In the genomic region with DNA sequence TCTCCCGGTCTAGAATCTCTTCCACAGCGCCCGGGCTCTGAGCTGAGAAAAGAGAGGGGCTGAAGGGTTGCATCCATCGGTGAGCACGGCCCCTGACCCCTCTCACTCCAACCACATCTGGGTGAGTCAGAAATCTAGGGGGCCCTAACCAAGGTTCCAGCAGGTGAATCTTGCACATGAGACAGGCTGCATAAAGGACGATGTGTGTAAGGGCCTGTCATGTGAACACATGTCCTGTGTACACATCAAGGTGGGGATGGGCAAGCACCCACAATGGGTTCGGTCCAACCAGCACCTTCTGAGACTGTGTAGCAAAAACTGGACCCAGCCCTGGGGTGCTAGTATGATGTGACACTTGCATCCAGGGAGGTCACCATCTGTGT, we compare ENCODE assay signal across 7 cellular contexts. TPM values are rescaled to one million over a fixed set of nuclear protein-coding genes. Genes with fewer than 3 reads are reported as not detected.
DNase-seq lines count a peak whose midpoint lies in the region; ATAC-seq lines count a peak whose summit lies in the region.

No MANE protein-coding gene starts in this region.

- H3K27ac ChIP-seq in HUES6 (ENCODE audit: low read depth, low read length), result no peak overlapping the region

- H3K36me3 Mint-ChIP-seq in activated naive CD4-positive, alpha-beta T cell treated with anti-CD3 and anti-CD28 coated beads, Interleukin-2, amount 50 U/mL, for 72 hours, result peaks cover 41 to 44% of the 10 kb centered on the region in 2 donors
- peaks cover 0 to 11% (median 0%) of the 10 kb centered on the region in 3 donors for H3K36me3 Mint-ChIP-seq in immature natural killer cell

- H3K4me3 ChIP-seq in HUES6 (ENCODE audit: low read depth, low read length), result peak overlapping the region; percentile 92

- H3K27me3 Mint-ChIP-seq in immature natural killer cell (ENCODE audit: low read depth in 3 of 3), result peaks cover 17 to 26% (median 21%) of the 10 kb centered on the region in 3 donors
- H3K27me3 Mint-ChIP-seq in stimulated activated naive CD8-positive, alpha-beta T cell treated with anti-CD3 and anti-CD28 coated beads, Interleukin-15, amount 100 ng/mL, for 72 hours, result no peaks in the 10 kb centered on the region

- peaks cover 47% of the 10 kb centered on the region for H3K36me3 ChIP-seq in HUES6 (ENCODE audit: control insufficient read depth, insufficient read depth, low read length)

- no peaks in the 10 kb centered on the region for H3K9me3 ChIP-seq in HUES6 (ENCODE audit: control insufficient read depth, insufficient read depth, low read depth, low read length)

- H3K4me1 Mint-ChIP-seq in immature natural killer cell, result peaks cover 41 to 56% of the 10 kb centered on the region in 2 donors
- peaks cover 76% of the 10 kb centered on the region for H3K4me1 Mint-ChIP-seq in stimulated activated naive CD8-positive, alpha-beta T cell treated with anti-CD3 and anti-CD28 coated beads, Interleukin-15, amount 100 ng/mL, for 72 hours

- peak overlapping the region; percentile 92 for H3K9ac ChIP-seq in HUES6 (ENCODE audit: low read length)

- ATAC-seq in activated naive CD4-positive, alpha-beta T cell treated with anti-CD3 and anti-CD28 coated beads, Interleukin-2, amount 50 U/mL, for 72 hours, result no peak
- no peak for ATAC-seq in stimulated activated naive CD8-positive, alpha-beta T cell treated with anti-CD3 and anti-CD28 coated beads, Interleukin-15, amount 100 ng/mL, for 72 hours
- no peak for ATAC-seq in GM21825 (IDR thresholded peaks at IDR 0.05; ENCODE audit: unreplicated experiment)

- no peaks in the 10 kb centered on the region for H3K27me3 ChIP-seq in HUES6 (ENCODE audit: control insufficient read depth, insufficient read depth, low read length)

- peak overlapping the region; percentile 99 to 100 for H3K27ac Mint-ChIP-seq in activated naive CD4-positive, alpha-beta T cell treated with anti-CD3 and anti-CD28 coated beads, Interleukin-2, amount 50 U/mL, for 72 hours
- peak overlapping the region; percentile 91 to 100 (median 98) for H3K27ac Mint-ChIP-seq in immature natural killer cell
- H3K27ac Mint-ChIP-seq in stimulated activated naive CD8-positive, alpha-beta T cell treated with anti-CD3 and anti-CD28 coated beads, Interleukin-15, amount 100 ng/mL, for 72 hours, result peak overlapping the region in 1 of 2 donors; percentile 97

- H3K9me3 Mint-ChIP-seq in activated naive CD4-positive, alpha-beta T cell treated with anti-CD3 and anti-CD28 coated beads, Interleukin-2, amount 50 U/mL, for 72 hours, result no peaks in the 10 kb centered on the region
- H3K9me3 Mint-ChIP-seq in immature natural killer cell, result no peaks in the 10 kb centered on the region
- H3K9me3 Mint-ChIP-seq in stimulated activated naive CD8-positive, alpha-beta T cell treated with anti-CD3 and anti-CD28 coated beads, Interleukin-15, amount 100 ng/mL, for 72 hours, result no peaks in the 10 kb centered on the region

- H3K4me3 Mint-ChIP-seq in immature natural killer cell, result peak overlapping the region; percentile 93 to 99 (median 97)
- peak overlapping the region; percentile 91 to 94 for H3K4me3 Mint-ChIP-seq in stimulated activated naive CD8-positive, alpha-beta T cell treated with anti-CD3 and anti-CD28 coated beads, Interleukin-15, amount 100 ng/mL, for 72 hours

- peak in 1 of 2 donors; percentile 2 for DNase-seq in activated naive CD4-positive, alpha-beta T cell treated with anti-CD3 and anti-CD28 coated beads, Interleukin-2, amount 50 U/mL, for 72 hours (ENCODE audit: low spot score in 2 of 2)
- DNase-seq in immature natural killer cell (no peak), hypothalamus (lab: John Stamatoyannopoulos, UW) (no peak), SHP77 (lab: John Stamatoyannopoulos, UW) (no peak)
- no peak for DNase-seq in stimulated activated naive CD8-positive, alpha-beta T cell treated with anti-CD3 and anti-CD28 coated beads, Interleukin-15, amount 100 ng/mL, for 72 hours

- peaks cover 16% of the 10 kb centered on the region for H3K4me1 ChIP-seq in HUES6 (ENCODE audit: control insufficient read depth, insufficient read depth, low read length)

RNA-seq across cellular contexts. Expression of a gene that starts 1.2 kb away (rescaled TPM):
- total RNA-seq in activated naive CD4-positive, alpha-beta T cell treated with anti-CD3 and anti-CD28 coated beads, Interleukin-2, amount 50 U/mL, for 72 hours, result 10 to 100 TPM; 53.3 to 81.6 TPM
- 10 to 100 TPM; 12.1 to 39.5 (median 24.6) TPM for polyA plus RNA-seq in immature natural killer cell

RNA-seq across cellular contexts. Expression of a gene that starts 1.5 kb away (rescaled TPM):
- total RNA-seq in activated naive CD4-positive, alpha-beta T cell treated with anti-CD3 and anti-CD28 coated beads, Interleukin-2, amount 50 U/mL, for 72 hours, result 100 to 1,000 TPM; 110 to 179 TPM
- 100 to 1,000 TPM in 2 of 3 donors, 10 to 100 TPM in 1; 91.0 to 132 (median 106) TPM for polyA plus RNA-seq in immature natural killer cell

RNA-seq across cellular contexts. Expression of a gene that starts 13.1 kb away (rescaled TPM):
- total RNA-seq in activated naive CD4-positive, alpha-beta T cell treated with anti-CD3 and anti-CD28 coated beads, Interleukin-2, amount 50 U/mL, for 72 hours, result under 1 TPM in 1 of 2 donors, not detected in 1; 0.64 TPM
- polyA plus RNA-seq in immature natural killer cell, result not detected

RNA-seq across cellular contexts. Expression of a gene that starts 30.1 kb away (rescaled TPM):
- total RNA-seq in activated naive CD4-positive, alpha-beta T cell treated with anti-CD3 and anti-CD28 coated beads, Interleukin-2, amount 50 U/mL, for 72 hours, result 10 to 100 TPM; 11.7 to 38.7 TPM
- 10 to 100 TPM in 1 of 3 donors, 1 to 10 TPM in 2; 6.7 to 11.1 (median 7.4) TPM for polyA plus RNA-seq in immature natural killer cell

RNA-seq across cellular contexts. Expression of a gene that starts 30.8 kb away (rescaled TPM):
- total RNA-seq in activated naive CD4-positive, alpha-beta T cell treated with anti-CD3 and anti-CD28 coated beads, Interleukin-2, amount 50 U/mL, for 72 hours, result 100 to 1,000 TPM; 196 to 273 TPM
- 100 to 1,000 TPM; 257 to 353 (median 345) TPM for polyA plus RNA-seq in immature natural killer cell
